31 cellular contexts compared by ENCODE assay signal in genomic region chr15:90223441-90224165, GRCh38. TPM values are rescaled to one million over a fixed set of nuclear protein-coding genes. Genes with fewer than 3 reads are reported as not detected.
"Had no signal": no experiment of that assay in that cellular context is flagged by ENCODE, and none has a peak within 500 bp of the region (broad histone marks: within the 10 kb centered on the region; RNA-seq: fewer than 3 reads in every experiment).

No MANE protein-coding gene starts in this region.

- H3K27me3 Mint-ChIP-seq: activated CD4-positive, alpha-beta memory T cell treated with anti-CD3 and anti-CD28 coated beads, Interleukin-2, amount 10 ng/mL, durations not matched to agents 7 days and 5 days; activated CD4-positive, alpha-beta T cell treated with anti-CD3 and anti-CD28 coated beads, Interleukin-2, amount 10 ng/mL, durations not matched to agents 24 days and 14 days; activated T-cell treated with anti-CD3 and anti-CD28 coated beads, Interleukin-2, amount 50 U/mL, for 24 hours; naive thymus-derived CD4-positive, alpha-beta T cell; stimulated activated naive CD8-positive, alpha-beta T cell treated with anti-CD3 and anti-CD28 coated beads, Interleukin-15, amount 100 ng/mL, for 72 hours; type B pancreatic cell had no signal

- H3K4me3 ChIP-seq: breast epithelium, gastroesophageal sphincter, psoas muscle, sigmoid colon had no signal

- H3K36me3 ChIP-seq: breast epithelium had no signal

- H3K9me3 Mint-ChIP-seq: activated CD4-positive, alpha-beta memory T cell treated with anti-CD3 and anti-CD28 coated beads, Interleukin-2, amount 10 ng/mL, durations not matched to agents 7 days and 5 days; activated CD4-positive, alpha-beta T cell treated with anti-CD3 and anti-CD28 coated beads, Interleukin-2, amount 10 ng/mL, durations not matched to agents 24 days and 14 days; activated T-cell treated with anti-CD3 and anti-CD28 coated beads, Interleukin-2, amount 50 U/mL, for 24 hours; immature natural killer cell; stimulated activated effector memory CD8-positive, alpha-beta T cell treated with anti-CD3 and anti-CD28 coated beads, Interleukin-12 subunit alpha, Interleukin-12 subunit beta, amount 100 ng/mL, for 72 hours; stimulated activated naive CD8-positive, alpha-beta T cell treated with anti-CD3 and anti-CD28 coated beads, Interleukin-15, amount 100 ng/mL, for 72 hours; type B pancreatic cell had no signal

- DNase-seq: activated CD4-positive, alpha-beta memory T cell treated with anti-CD3 and anti-CD28 coated beads, Interleukin-2, amount 10 ng/mL, durations not matched to agents 7 days and 5 days; activated CD4-positive, alpha-beta T cell treated with anti-CD3 and anti-CD28 coated beads, Interleukin-2, amount 10 ng/mL, durations not matched to agents 24 days and 14 days; activated CD4-positive, CD25-positive, alpha-beta regulatory T cell treated with anti-CD3 and anti-CD28 coated beads, Interleukin-2, amount 50 U/mL, for 72 hours; activated CD8-positive, alpha-beta memory T cell treated with anti-CD3 and anti-CD28 coated beads, Interleukin-2, amount 50 U/mL, for 48 hours; activated gamma-delta T cell treated with Interleukin-2 at 50 U/mL for 16 hours; activated naive CD4-positive, alpha-beta T cell treated with anti-CD3 and anti-CD28 coated beads, Interleukin-2, amount 50 U/mL, for 16 hours; activated T-cell treated with anti-CD3 and anti-CD28 coated beads, Interleukin-2, amount 50 U/mL, for 24 hours; amniotic stem cell; central memory CD4-positive, alpha-beta T cell; head of caudate nucleus; hypothalamus; immature natural killer cell; kidney; left colon; mammary epithelial cell; midbrain; naive thymus-derived CD4-positive, alpha-beta T cell; nucleus accumbens; psoas muscle; sigmoid colon; small intestine; stimulated activated CD4-positive, alpha-beta T cell treated with anti-CD3 and anti-CD28 coated beads, Interleukin-4, amount 100 ng/mL, for 24 hours; stimulated activated naive CD8-positive, alpha-beta T cell treated with anti-CD3 and anti-CD28 coated beads, Interleukin-15, amount 100 ng/mL, for 72 hours; substantia nigra; T-helper 9 cell; WERI-Rb-1 had no signal

- ATAC-seq: gastroesophageal sphincter; left colon; naive thymus-derived CD4-positive, alpha-beta T cell; psoas muscle; stimulated activated effector memory CD8-positive, alpha-beta T cell treated with anti-CD3 and anti-CD28 coated beads, Interleukin-12 subunit alpha, Interleukin-12 subunit beta, amount 100 ng/mL, for 72 hours; stimulated activated naive CD8-positive, alpha-beta T cell treated with anti-CD3 and anti-CD28 coated beads, Interleukin-15, amount 100 ng/mL, for 72 hours had no signal

- H3K27ac Mint-ChIP-seq: activated CD4-positive, alpha-beta memory T cell treated with anti-CD3 and anti-CD28 coated beads, Interleukin-2, amount 10 ng/mL, durations not matched to agents 7 days and 5 days; activated CD4-positive, alpha-beta T cell treated with anti-CD3 and anti-CD28 coated beads, Interleukin-2, amount 10 ng/mL, durations not matched to agents 24 days and 14 days; activated T-cell treated with anti-CD3 and anti-CD28 coated beads, Interleukin-2, amount 50 U/mL, for 24 hours; immature natural killer cell; stimulated activated effector memory CD8-positive, alpha-beta T cell treated with anti-CD3 and anti-CD28 coated beads, Interleukin-12 subunit alpha, Interleukin-12 subunit beta, amount 100 ng/mL, for 72 hours; stimulated activated naive CD8-positive, alpha-beta T cell treated with anti-CD3 and anti-CD28 coated beads, Interleukin-15, amount 100 ng/mL, for 72 hours; type B pancreatic cell had no signal

- H3K27me3 ChIP-seq: breast epithelium, gastroesophageal sphincter, sigmoid colon had no signal

- H3K4me3 Mint-ChIP-seq: activated CD4-positive, alpha-beta memory T cell treated with anti-CD3 and anti-CD28 coated beads, Interleukin-2, amount 10 ng/mL, durations not matched to agents 7 days and 5 days; activated CD4-positive, alpha-beta T cell treated with anti-CD3 and anti-CD28 coated beads, Interleukin-2, amount 10 ng/mL, durations not matched to agents 24 days and 14 days; activated T-cell treated with anti-CD3 and anti-CD28 coated beads, Interleukin-2, amount 50 U/mL, for 24 hours; immature natural killer cell; naive thymus-derived CD4-positive, alpha-beta T cell; stimulated activated effector memory CD8-positive, alpha-beta T cell treated with anti-CD3 and anti-CD28 coated beads, Interleukin-12 subunit alpha, Interleukin-12 subunit beta, amount 100 ng/mL, for 72 hours; stimulated activated naive CD8-positive, alpha-beta T cell treated with anti-CD3 and anti-CD28 coated beads, Interleukin-15, amount 100 ng/mL, for 72 hours; type B pancreatic cell had no signal

RNA-seq across cellular contexts. Expression of gene TTLL13, which starts 25.8 kb away (rescaled TPM):
- total RNA-seq: endothelial cell of umbilical vein, sigmoid colon had no signal
